ENCODE assay signal across 1 cellular context in the genomic region with DNA sequence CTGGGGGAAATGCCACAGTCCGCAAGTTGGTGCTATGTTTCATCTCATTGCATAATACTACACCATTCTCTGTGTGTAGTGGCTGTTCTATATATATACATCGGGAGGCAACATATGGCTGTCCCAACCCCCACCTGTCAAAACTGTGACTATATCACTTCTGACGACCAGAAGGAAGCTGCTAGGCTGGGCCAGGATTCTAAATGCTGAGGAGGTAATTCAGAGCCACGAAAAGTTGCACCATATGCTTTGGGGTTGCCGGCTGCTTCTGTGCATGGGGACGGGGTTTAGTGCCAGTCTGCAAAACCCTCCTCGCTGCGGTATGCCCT.
TF ChIP-seq lines count a peak whose summit lies in the region.

No MANE protein-coding gene starts in this region.

TF ChIP-seq in GM12878, 131 proteins besides CTCF, POLR2A, EP300 and RAD21 (continued from another document):
- TF ChIP-seq, protein P1, sequence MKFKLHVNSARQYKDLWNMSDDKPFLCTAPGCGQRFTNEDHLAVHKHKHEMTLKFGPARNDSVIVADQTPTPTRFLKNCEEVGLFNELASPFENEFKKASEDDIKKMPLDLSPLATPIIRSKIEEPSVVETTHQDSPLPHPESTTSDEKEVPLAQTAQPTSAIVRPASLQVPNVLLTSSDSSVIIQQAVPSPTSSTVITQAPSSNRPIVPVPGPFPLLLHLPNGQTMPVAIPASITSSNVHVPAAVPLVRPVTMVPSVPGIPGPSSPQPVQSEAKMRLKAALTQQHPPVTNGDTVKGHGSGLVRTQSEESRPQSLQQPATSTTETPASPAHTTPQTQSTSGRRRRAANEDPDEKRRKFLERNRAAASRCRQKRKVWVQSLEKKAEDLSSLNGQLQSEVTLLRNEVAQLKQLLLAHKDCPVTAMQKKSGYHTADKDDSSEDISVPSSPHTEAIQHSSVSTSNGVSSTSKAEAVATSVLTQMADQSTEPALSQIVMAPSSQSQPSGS (IDR thresholded peaks at IDR 0.05; ENCODE audit: low read length): no peak
- TF ChIP-seq RUNX3 (IDR thresholded peaks at IDR 0.05; ENCODE audit: low read length) (no peak), SMARCA5 (IDR thresholded peaks at IDR 0.05) (no peak), HCFC1 (IDR thresholded peaks at IDR 0.05; ENCODE audit: low read length) (no peak), POLR2AphosphoS2 (IDR thresholded peaks at IDR 0.05; ENCODE audit: low read depth, low read length) (no peak), NFXL1 (IDR thresholded peaks at IDR 0.05; ENCODE audit: borderline replicate concordance) (no peak), CHD4 (IDR thresholded peaks at IDR 0.05) (no peak), LARP7 (IDR thresholded peaks at IDR 0.05) (no peak), STAT3 (IDR thresholded peaks at IDR 0.05; ENCODE audit: low read depth, low read length) (no peak), NR2C1 (IDR thresholded peaks at IDR 0.05) (no peak), BMI1 (IDR thresholded peaks at IDR 0.05; ENCODE audit: borderline replicate concordance) (no peak), BRCA1 (IDR thresholded peaks at IDR 0.05; ENCODE audit: low read depth, low read length) (no peak), EGR1 (IDR thresholded peaks at IDR 0.05; ENCODE audit: borderline replicate concordance in 1 of 2, low read depth in 2 of 2, low read length in 2 of 2) (no peak), TARDBP (IDR thresholded peaks at IDR 0.05; ENCODE audit: borderline replicate concordance) (no peak)
- TF ChIP-seq, protein P2, sequence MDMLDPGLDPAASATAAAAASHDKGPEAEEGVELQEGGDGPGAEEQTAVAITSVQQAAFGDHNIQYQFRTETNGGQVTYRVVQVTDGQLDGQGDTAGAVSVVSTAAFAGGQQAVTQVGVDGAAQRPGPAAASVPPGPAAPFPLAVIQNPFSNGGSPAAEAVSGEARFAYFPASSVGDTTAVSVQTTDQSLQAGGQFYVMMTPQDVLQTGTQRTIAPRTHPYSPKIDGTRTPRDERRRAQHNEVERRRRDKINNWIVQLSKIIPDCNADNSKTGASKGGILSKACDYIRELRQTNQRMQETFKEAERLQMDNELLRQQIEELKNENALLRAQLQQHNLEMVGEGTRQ (IDR thresholded peaks at IDR 0.05; ENCODE audit: borderline replicate concordance, low read depth, low read length): no peak
- TF ChIP-seq, protein P3, sequence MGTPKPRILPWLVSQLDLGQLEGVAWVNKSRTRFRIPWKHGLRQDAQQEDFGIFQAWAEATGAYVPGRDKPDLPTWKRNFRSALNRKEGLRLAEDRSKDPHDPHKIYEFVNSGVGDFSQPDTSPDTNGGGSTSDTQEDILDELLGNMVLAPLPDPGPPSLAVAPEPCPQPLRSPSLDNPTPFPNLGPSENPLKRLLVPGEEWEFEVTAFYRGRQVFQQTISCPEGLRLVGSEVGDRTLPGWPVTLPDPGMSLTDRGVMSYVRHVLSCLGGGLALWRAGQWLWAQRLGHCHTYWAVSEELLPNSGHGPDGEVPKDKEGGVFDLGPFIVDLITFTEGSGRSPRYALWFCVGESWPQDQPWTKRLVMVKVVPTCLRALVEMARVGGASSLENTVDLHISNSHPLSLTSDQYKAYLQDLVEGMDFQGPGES (IDR thresholded peaks at IDR 0.05): no peak
- TF ChIP-seq, protein P4, sequence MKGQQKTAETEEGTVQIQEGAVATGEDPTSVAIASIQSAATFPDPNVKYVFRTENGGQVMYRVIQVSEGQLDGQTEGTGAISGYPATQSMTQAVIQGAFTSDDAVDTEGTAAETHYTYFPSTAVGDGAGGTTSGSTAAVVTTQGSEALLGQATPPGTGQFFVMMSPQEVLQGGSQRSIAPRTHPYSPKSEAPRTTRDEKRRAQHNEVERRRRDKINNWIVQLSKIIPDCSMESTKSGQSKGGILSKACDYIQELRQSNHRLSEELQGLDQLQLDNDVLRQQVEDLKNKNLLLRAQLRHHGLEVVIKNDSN (IDR thresholded peaks at IDR 0.05; ENCODE audit: borderline replicate concordance, extremely low read length, insufficient read depth, low read depth, low read length): no peak
- TF ChIP-seq, protein P5, sequence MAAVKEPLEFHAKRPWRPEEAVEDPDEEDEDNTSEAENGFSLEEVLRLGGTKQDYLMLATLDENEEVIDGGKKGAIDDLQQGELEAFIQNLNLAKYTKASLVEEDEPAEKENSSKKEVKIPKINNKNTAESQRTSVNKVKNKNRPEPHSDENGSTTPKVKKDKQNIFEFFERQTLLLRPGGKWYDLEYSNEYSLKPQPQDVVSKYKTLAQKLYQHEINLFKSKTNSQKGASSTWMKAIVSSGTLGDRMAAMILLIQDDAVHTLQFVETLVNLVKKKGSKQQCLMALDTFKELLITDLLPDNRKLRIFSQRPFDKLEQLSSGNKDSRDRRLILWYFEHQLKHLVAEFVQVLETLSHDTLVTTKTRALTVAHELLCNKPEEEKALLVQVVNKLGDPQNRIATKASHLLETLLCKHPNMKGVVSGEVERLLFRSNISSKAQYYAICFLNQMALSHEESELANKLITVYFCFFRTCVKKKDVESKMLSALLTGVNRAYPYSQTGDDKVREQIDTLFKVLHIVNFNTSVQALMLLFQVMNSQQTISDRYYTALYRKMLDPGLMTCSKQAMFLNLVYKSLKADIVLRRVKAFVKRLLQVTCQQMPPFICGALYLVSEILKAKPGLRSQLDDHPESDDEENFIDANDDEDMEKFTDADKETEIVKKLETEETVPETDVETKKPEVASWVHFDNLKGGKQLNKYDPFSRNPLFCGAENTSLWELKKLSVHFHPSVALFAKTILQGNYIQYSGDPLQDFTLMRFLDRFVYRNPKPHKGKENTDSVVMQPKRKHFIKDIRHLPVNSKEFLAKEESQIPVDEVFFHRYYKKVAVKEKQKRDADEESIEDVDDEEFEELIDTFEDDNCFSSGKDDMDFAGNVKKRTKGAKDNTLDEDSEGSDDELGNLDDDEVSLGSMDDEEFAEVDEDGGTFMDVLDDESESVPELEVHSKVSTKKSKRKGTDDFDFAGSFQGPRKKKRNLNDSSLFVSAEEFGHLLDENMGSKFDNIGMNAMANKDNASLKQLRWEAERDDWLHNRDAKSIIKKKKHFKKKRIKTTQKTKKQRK (IDR thresholded peaks at IDR 0.05; ENCODE audit: low read depth, low read length): no peak
TF ChIP-seq in GM12878: peak in this region for 0.
